11 cellular contexts compared by ENCODE assay signal in genomic region chr4:2819244-2820215, GRCh38. TPM values are rescaled to one million over a fixed set of nuclear protein-coding genes. Genes with fewer than 3 reads are reported as not detected.
A peak's percentile ranks its signal among the peaks of the same experiment; 100 is the strongest.
DNase-seq lines count a peak whose midpoint lies in the region; ATAC-seq and TF ChIP-seq lines count a peak whose summit lies in the region.
"Had no signal": no experiment of that assay in that cellular context is flagged by ENCODE, and none has a peak within 500 bp of the region (broad histone marks: within the 10 kb centered on the region; RNA-seq: fewer than 3 reads in every experiment).

No MANE protein-coding gene starts in this region.

- H3K4me3 Mint-ChIP-seq in CD14-positive monocyte: no peak overlapping the region
- peak overlapping the region in 9 of 10 donors; percentile 53 to 83 (median 73) for H3K4me3 Mint-ChIP-seq in naive thymus-derived CD4-positive, alpha-beta T cell

- CTCF ChIA-PET in HEK293 (lab: Yijun Ruan, JAX): interaction anchor here (1.3 kb wide), 1 partner anchor 136 kb away, joined by 5 read pairs; no protein-coding TSS in a partner anchor
- CTCF ChIA-PET in naive thymus-derived CD4-positive, alpha-beta T cell (lab: Charles Lee): interaction anchor here (0.6 to 1.2 kb wide), 2 partner anchors 8 to 106 kb away, joined by 3 read pairs; no protein-coding TSS in a partner anchor

- H3K36me3 Mint-ChIP-seq in CD14-positive monocyte: peaks cover 70 to 83% of the 10 kb centered on the region in 2 donors
- H3K36me3 Mint-ChIP-seq in naive thymus-derived CD4-positive, alpha-beta T cell: peaks cover 0 to 24% (median 0%) of the 10 kb centered on the region in 5 donors

- H3K4me1 ChIP-seq in HEK293 (ENCODE audit: control insufficient read depth, insufficient read depth, low read length): no peaks in the 10 kb centered on the region
- H3K4me1 ChIP-seq in naive thymus-derived CD4-positive, alpha-beta T cell (ENCODE audit: control insufficient read depth in 2 of 2, insufficient read depth in 2 of 2, low read length in 2 of 2): peaks cover 26 to 44% of the 10 kb centered on the region in 2 donors

- no peaks in the 10 kb centered on the region for H3K9me3 Mint-ChIP-seq in CD14-positive monocyte
- no peaks in the 10 kb centered on the region for H3K9me3 Mint-ChIP-seq in naive thymus-derived CD4-positive, alpha-beta T cell

- POLR2A ChIA-PET in HEK293 (lab: Yijun Ruan, JAX): interaction anchor here (0.6 to 1.1 kb wide), 3 partner anchors 75 to 283 kb away, joined by 3 read pairs; partner anchors contain the start of gene FAM193A
- POLR2A ChIA-PET in naive thymus-derived CD4-positive, alpha-beta T cell (lab: Charles Lee): interaction anchor here (0.5 to 12.2 kb wide), 5 partner anchors 18 to 116 kb away, joined by 3 to 100 read pairs (median 4); no protein-coding TSS in a partner anchor

- peaks cover 42% of the 10 kb centered on the region for H3K4me1 Mint-ChIP-seq in CD14-positive monocyte
- H3K4me1 Mint-ChIP-seq in naive thymus-derived CD4-positive, alpha-beta T cell: peaks cover 28 to 50% (median 43%) of the 10 kb centered on the region in 7 donors

- TF ChIP-seq CTCF in CD14-positive monocyte (IDR thresholded peaks at IDR 0.05): no peak
- no peak for TF ChIP-seq CTCF in HEK293 (tag by site-specific recombination; IDR thresholded peaks at IDR 0.05)
- no peak for TF ChIP-seq CTCF in astrocyte of the cerebellum (IDR thresholded peaks at IDR 0.05; ENCODE audit: low read depth, low read length, missing control alignments)

- peaks cover 0 to 5% (median 0%) of the 10 kb centered on the region in 3 donors for H3K27me3 Mint-ChIP-seq in CD14-positive monocyte (ENCODE audit: low read depth in 3 of 3)
- no peaks in the 10 kb centered on the region for H3K27me3 Mint-ChIP-seq in naive thymus-derived CD4-positive, alpha-beta T cell

- ATAC-seq in naive thymus-derived CD4-positive, alpha-beta T cell: no peak
- no peak for ATAC-seq in HG03521 (IDR thresholded peaks at IDR 0.05; ENCODE audit: unreplicated experiment)
- no peak for ATAC-seq in activated CD4-positive, CD25-positive, alpha-beta regulatory T cell treated with anti-CD3 and anti-CD28 coated beads, Interleukin-2, amount 50 U/mL, for 24 hours

- DNase-seq in CD14-positive monocyte (ENCODE audit: low spot score): no peak
- no peak for DNase-seq in astrocyte of the cerebellum (ENCODE audit: low read depth)
- DNase-seq in naive thymus-derived CD4-positive, alpha-beta T cell: no peak
- no peak for DNase-seq in stimulated activated CD4-positive, alpha-beta T cell treated with anti-CD3 and anti-CD28 coated beads, Interleukin-4, amount 100 ng/mL, for 1 hour
- DNase-seq in activated gamma-delta T cell (lab: John Stamatoyannopoulos, UW): no peak
- DNase-seq: cortex of kidney, MV-4-11, NCI-H526 treated with DMSO at 0.1 percent for 48 hours had no signal

- H3K9me3 ChIP-seq in HEK293 (ENCODE audit: control insufficient read depth, insufficient read depth, low read depth, low read length): no peaks in the 10 kb centered on the region
- no peaks in the 10 kb centered on the region for H3K9me3 ChIP-seq in naive thymus-derived CD4-positive, alpha-beta T cell (ENCODE audit: control insufficient read depth in 2 of 3, low read length in 3 of 3)

- peaks cover 0 to 40% of the 10 kb centered on the region in 2 experiments; a peak in 1 of 3 replicates for H3K36me3 ChIP-seq in HEK293 (ENCODE audit: control insufficient read depth in 2 of 2, insufficient read depth in 1 of 2, low read length in 2 of 2)
- H3K36me3 ChIP-seq in naive thymus-derived CD4-positive, alpha-beta T cell (ENCODE audit: control insufficient read depth in 2 of 3, insufficient read depth in 3 of 3, low read length in 3 of 3): peaks cover 4 to 37% (median 10%) of the 10 kb centered on the region in 3 experiments

- no peaks in the 10 kb centered on the region for H3K27me3 ChIP-seq in naive thymus-derived CD4-positive, alpha-beta T cell (ENCODE audit: control insufficient read depth in 2 of 2, insufficient read depth in 2 of 2, low read length in 2 of 2)

- peak overlapping the region; percentile 2 to 79 (median 67) for H3K27ac Mint-ChIP-seq in CD14-positive monocyte
- peak overlapping the region in 8 of 9 donors; percentile 44 to 92 (median 83) for H3K27ac Mint-ChIP-seq in naive thymus-derived CD4-positive, alpha-beta T cell

- intact Hi-C loops in CD14-positive monocyte (cut with micrococcal nuclease): no loop called here
- intact Hi-C loops in naive thymus-derived CD4-positive, alpha-beta T cell (cut with micrococcal nuclease): no loop called here

- in situ Hi-C loops in astrocyte of the cerebellum (cut with HindIII; ENCODE audit: low sequenced_read_pairs): no loop called here

- H3K27ac ChIP-seq in HEK293 (ENCODE audit: extremely low read depth, low read depth, low read length): no peak overlapping the region
- H3K27ac ChIP-seq in naive thymus-derived CD4-positive, alpha-beta T cell (ENCODE audit: low read depth, low read length): no peak overlapping the region

- H3K4me3 ChIP-seq in HEK293 (ENCODE audit: low read depth, low read length) (no peak overlapping the region), astrocyte of the cerebellum (ENCODE audit: low read depth, low read length) (peak overlapping the region; percentile 51)
- H3K4me3 ChIP-seq in naive thymus-derived CD4-positive, alpha-beta T cell (ENCODE audit: low read length): no peak overlapping the region

TF ChIP-seq in HEK293, 187 proteins besides CTCF, POLR2A, EP300 and RAD21:
- TF ChIP-seq ZIC2 (tag by site-specific recombination; IDR thresholded peaks at IDR 0.05) (0 out of 2 replicates have a peak, but pooled peaks have one; percentile 17), ZNF121 (tag by site-specific recombination; IDR thresholded peaks at IDR 0.05) (peak; percentile 98), ZNF548 (tag by site-specific recombination; IDR thresholded peaks at IDR 0.05) (no peak), ZNF670 (tag by site-specific recombination; IDR thresholded peaks at IDR 0.05; ENCODE audit: low read depth) (no peak), ZNF585B (tag by site-specific recombination; IDR thresholded peaks at IDR 0.05) (no peak), ZFP3 (tag by site-specific recombination; IDR thresholded peaks at IDR 0.05; ENCODE audit: low read depth) (peak; percentile 84)

RNA-seq across cellular contexts. Expression of gene ADD1, which starts 24.1 kb away (rescaled TPM):
- 100 to 1,000 TPM in 1 of 2 donors, 10 to 100 TPM in 1; 76.1 to 103 TPM for polyA plus RNA-seq in CD14-positive monocyte
- 100 to 1,000 TPM; 211 to 300 (median 282) TPM for total RNA-seq in naive thymus-derived CD4-positive, alpha-beta T cell
- polyA plus RNA-seq in naive thymus-derived CD4-positive, alpha-beta T cell: 100 to 1,000 TPM; 152 to 164 TPM

RNA-seq across cellular contexts. Expression of gene SH3BP2, which starts 26.6 kb away (rescaled TPM):
- 10 to 100 TPM; 19.1 to 26.9 TPM for polyA plus RNA-seq in CD14-positive monocyte
- 100 to 1,000 TPM in 1 of 5 experiments, 10 to 100 TPM in 4; 22.7 to 269 (median 59.6) TPM for total RNA-seq in naive thymus-derived CD4-positive, alpha-beta T cell
- 10 to 100 TPM in 1 of 2 donors, 1 to 10 TPM in 1; 5.9 to 11.3 TPM for polyA plus RNA-seq in naive thymus-derived CD4-positive, alpha-beta T cell

Comparison
In these comparisons a context has a peak if more than half of its experiments do, and no peak if none do; other contexts are left out.
1. H3K4me3 Mint-ChIP-seq: peak in naive thymus-derived CD4-positive, alpha-beta T cell (9 of 10); none in CD14-positive monocyte (0 of 2).